ENCODE assay signal across 13 cellular contexts in the genomic region with DNA sequence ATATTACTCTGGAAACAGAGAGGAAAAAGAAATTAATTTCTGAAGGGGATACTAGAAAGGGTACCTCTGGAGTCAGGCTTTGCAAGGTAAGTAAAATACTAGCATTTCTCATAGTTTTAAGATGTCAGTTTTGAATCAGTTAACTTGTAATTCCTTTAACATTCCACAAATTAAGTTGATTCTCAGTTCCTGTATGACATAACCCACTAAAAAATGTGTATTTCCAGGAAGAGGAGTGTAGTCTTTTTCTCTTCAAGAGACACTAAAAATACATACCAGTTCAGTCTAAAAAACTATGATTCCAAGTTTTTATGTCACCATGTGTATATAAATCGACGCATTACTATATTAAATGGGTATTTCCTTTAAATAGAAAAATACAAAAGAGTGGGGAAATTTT.
DNase-seq lines count a peak whose midpoint lies in the region; ATAC-seq and TF ChIP-seq lines count a peak whose summit lies in the region.
"Had no signal": no experiment of that assay in that cellular context is flagged by ENCODE, and none has a peak within 500 bp of the region (broad histone marks: within the 10 kb centered on the region; RNA-seq: fewer than 3 reads in every experiment).

No MANE protein-coding gene starts in this region.

- H3K4me1 Mint-ChIP-seq in chondrocyte (ENCODE audit: low read depth) (peaks cover 73% of the 10 kb centered on the region), mesothelial cell of epicardium (peaks cover 26% of the 10 kb centered on the region)

- H3K36me3 Mint-ChIP-seq in chondrocyte (ENCODE audit: low read depth): peaks cover 17% of the 10 kb centered on the region
- H3K36me3 Mint-ChIP-seq in mesothelial cell of epicardium: peaks cover 27% of the 10 kb centered on the region

- H3K27me3 Mint-ChIP-seq in chondrocyte (ENCODE audit: low read depth) (no peaks in the 10 kb centered on the region), mesothelial cell of epicardium (ENCODE audit: low read depth) (no peaks in the 10 kb centered on the region)
- H3K27me3 Mint-ChIP-seq: brain, type B pancreatic cell had no signal

- no peak for DNase-seq in right atrium auricular region (ENCODE audit: low spot score)
- no peak for DNase-seq in Right ventricle myocardium inferior (ENCODE audit: missing footprints)
- DNase-seq in chondrocyte (ENCODE audit: low spot score): no peak
- DNase-seq in mesothelial cell of epicardium (ENCODE audit: low spot score in 2 of 2, unreplicated experiment in 2 of 2): no peak
- no peak for DNase-seq in DMS53 (lab: John Stamatoyannopoulos, UW)
- DNase-seq: activated CD4-positive, alpha-beta T cell treated with anti-CD3 and anti-CD28 coated beads for 1 hour; NCI-H187 had no signal

- no peaks in the 10 kb centered on the region for H3K27me3 ChIP-seq in right atrium auricular region

- peaks cover 7% of the 10 kb centered on the region for H3K36me3 ChIP-seq in right atrium auricular region

- no peak for TF ChIP-seq CTCF in right atrium auricular region (IDR thresholded peaks at IDR 0.05)
- TF ChIP-seq CTCF in chondrocyte (IDR thresholded peaks at IDR 0.05): no peak
- no peak for TF ChIP-seq CTCF in mesothelial cell of epicardium (IDR thresholded peaks at IDR 0.05; ENCODE audit: unreplicated experiment)

- ATAC-seq in Right ventricle myocardium inferior (no peak), GM21526 (IDR thresholded peaks at IDR 0.05; ENCODE audit: low FRiP score, unreplicated experiment) (no peak), HG03460 (IDR thresholded peaks at IDR 0.05; ENCODE audit: unreplicated experiment) (no peak), GM21619 (IDR thresholded peaks at IDR 0.05; ENCODE audit: unreplicated experiment) (no peak)
- ATAC-seq: HepG2 had no signal

- H3K27ac Mint-ChIP-seq in chondrocyte (ENCODE audit: unreplicated experiment) (peak overlapping the region; percentile 91), mesothelial cell of epicardium (peak overlapping the region; percentile 94)

- intact Hi-C loops in Right ventricle myocardium inferior (cut with DNase I): no loop called here

- H3K9me3 Mint-ChIP-seq in chondrocyte (ENCODE audit: low read depth) (no peaks in the 10 kb centered on the region), mesothelial cell of epicardium (no peaks in the 10 kb centered on the region)
- H3K9me3 Mint-ChIP-seq: brain, type B pancreatic cell had no signal

- H3K4me3 ChIP-seq in right atrium auricular region: no peak overlapping the region

- peak overlapping the region; percentile 24 to 47 for H3K27ac ChIP-seq in right atrium auricular region

- no peaks in the 10 kb centered on the region for H3K9me3 ChIP-seq in right atrium auricular region

- H3K4me1 ChIP-seq in right atrium auricular region: peaks cover 0 to 28% of the 10 kb centered on the region in 2 donors

- no peak overlapping the region for H3K4me3 Mint-ChIP-seq in chondrocyte (ENCODE audit: unreplicated experiment)
- H3K4me3 Mint-ChIP-seq in mesothelial cell of epicardium: no peak overlapping the region
- H3K4me3 Mint-ChIP-seq: brain, type B pancreatic cell had no signal
